ENCODE assay signal across 1 cellular context in genomic region chr11:82775736-82776346, GRCh38.
TF ChIP-seq lines count a peak whose summit lies in the region.

No MANE protein-coding gene starts in this region.

TF ChIP-seq in H1, 55 proteins besides CTCF, POLR2A, EP300 and RAD21 (continued from another document):
- no peak for TF ChIP-seq RFX5 (IDR thresholded peaks at IDR 0.05; ENCODE audit: borderline replicate concordance, low read depth, low read length)
- TF ChIP-seq NRF1 (IDR thresholded peaks at IDR 0.05; ENCODE audit: low read depth, low read length), result no peak
- no peak for TF ChIP-seq CREB1 (IDR thresholded peaks at IDR 0.05)
- TF ChIP-seq E2F6 (IDR thresholded peaks at IDR 0.05), result no peak
- no peak for TF ChIP-seq YY1 (IDR thresholded peaks at IDR 0.05; ENCODE audit: low read depth, low read length)
- TF ChIP-seq CHD1 (IDR thresholded peaks at IDR 0.05; ENCODE audit: low read depth, low read length), result no peak
- no peak for TF ChIP-seq EGR1 (IDR thresholded peaks at IDR 0.05; ENCODE audit: borderline replicate concordance, low read depth, low read length)
- TF ChIP-seq CHD7 (IDR thresholded peaks at IDR 0.05; ENCODE audit: insufficient replicate concordance, low read length), result no peak
- no peak for TF ChIP-seq ATF3 (IDR thresholded peaks at IDR 0.05; ENCODE audit: insufficient read depth, low read depth, low read length)
TF ChIP-seq in H1: peak in this region for 0.
